Comparison of ENCODE assay signal across 12 cellular contexts in genomic region chr2:41967426-41968181, GRCh38.
DNase-seq lines count a peak whose midpoint lies in the region; ATAC-seq and TF ChIP-seq lines count a peak whose summit lies in the region.
"Had no signal": no experiment of that assay in that cellular context is flagged by ENCODE, and none has a peak within 500 bp of the region (broad histone marks: within the 10 kb centered on the region; RNA-seq: fewer than 3 reads in every experiment).

No MANE protein-coding gene starts in this region.

- no peaks in the 10 kb centered on the region for H3K9me3 ChIP-seq in ascending aorta
- no peaks in the 10 kb centered on the region for H3K9me3 ChIP-seq in aorta (ENCODE audit: control insufficient read depth, low read length)

- H3K4me1 Mint-ChIP-seq in activated naive CD4-positive, alpha-beta T cell treated with anti-CD3 and anti-CD28 coated beads for 36 hours (ENCODE audit: low read depth), result no peaks in the 10 kb centered on the region

- H3K4me3 ChIP-seq in ascending aorta (peak overlapping the region in 1 of 2 donors; percentile 33), aorta (ENCODE audit: low read length in 2 of 2) (no peak overlapping the region)

- WGBS in aorta, 2 donors, result 3 to 5% methylated on average over 14 of the region's 14 CpGs

- intact Hi-C loops in ascending aorta (cut with DNase I), result loop anchor here (2.0 to 5.0 kb wide), 3 partner anchors 21 to 95 kb away; no protein-coding TSS in a partner anchor
- intact Hi-C loops in left cardiac atrium (cut with DNase I), result loop anchor here in 1 of 2 donors (10.0 kb wide), 1 partner anchor 77 kb away; the partner anchor contains the start of gene PKDCC
- intact Hi-C loops in aorta (cut with DNase I), result loop anchor here (2.0 to 10.0 kb wide), 4 partner anchors 63 to 95 kb away; no protein-coding TSS in a partner anchor
- intact Hi-C loops in activated naive CD4-positive, alpha-beta T cell treated with anti-CD3 and anti-CD28 coated beads for 36 hours (cut with micrococcal nuclease), result no loop called here

- H3K27ac ChIP-seq in ascending aorta (peak overlapping the region; percentile 90 to 91), aorta (ENCODE audit: low read depth in 1 of 2, low read length in 2 of 2) (peak overlapping the region; percentile 88 to 93)

- no peak overlapping the region for H3K4me3 Mint-ChIP-seq in activated naive CD4-positive, alpha-beta T cell treated with anti-CD3 and anti-CD28 coated beads for 36 hours

- no peaks in the 10 kb centered on the region for H3K27me3 ChIP-seq in ascending aorta
- H3K27me3 ChIP-seq in aorta (ENCODE audit: control insufficient read depth in 1 of 2, insufficient read depth in 2 of 2, low read length in 1 of 2), result no peaks in the 10 kb centered on the region
- H3K27me3 ChIP-seq: brain microvascular endothelial cell had no signal

- ATAC-seq in left cardiac atrium, result peak; percentile 16 to 44
- ATAC-seq in aorta (ENCODE audit: low FRiP score), result peak; percentile 64
- ATAC-seq in HG02571 (IDR thresholded peaks at IDR 0.05; ENCODE audit: unreplicated experiment), result no peak
- ATAC-seq: HCT116 had no signal

- no peaks in the 10 kb centered on the region for H3K36me3 Mint-ChIP-seq in activated naive CD4-positive, alpha-beta T cell treated with anti-CD3 and anti-CD28 coated beads for 36 hours (ENCODE audit: low read depth)

- peaks cover 3% of the 10 kb centered on the region for H3K27me3 Mint-ChIP-seq in activated naive CD4-positive, alpha-beta T cell treated with anti-CD3 and anti-CD28 coated beads for 36 hours (ENCODE audit: low read depth)

- TF ChIP-seq CTCF in ascending aorta (IDR thresholded peaks at IDR 0.05), result no peak

- no peak overlapping the region for H3K27ac Mint-ChIP-seq in activated naive CD4-positive, alpha-beta T cell treated with anti-CD3 and anti-CD28 coated beads for 36 hours

- no peaks in the 10 kb centered on the region for H3K9me3 Mint-ChIP-seq in activated naive CD4-positive, alpha-beta T cell treated with anti-CD3 and anti-CD28 coated beads for 36 hours

- CTCF ChIA-PET in activated naive CD4-positive, alpha-beta T cell treated with anti-CD3 and anti-CD28 coated beads for 36 hours (lab: Charles Lee), result no interaction called here

- peak in 1 of 2 donors; percentile 73 for DNase-seq in ascending aorta (ENCODE audit: low spot score in 2 of 2)
- peak; percentile 62 for DNase-seq in left cardiac atrium
- DNase-seq in pons (ENCODE audit: low spot score), result peak; percentile 39
- peak; percentile 82 to 84 for DNase-seq in aorta
- DNase-seq in activated naive CD4-positive, alpha-beta T cell treated with anti-CD3 and anti-CD28 coated beads for 36 hours, result no peak
- no peak for DNase-seq in OCI-M2 (lab: John Stamatoyannopoulos, UW; ENCODE audit: unreplicated experiment)
- DNase-seq: brain microvascular endothelial cell; glutamatergic neuron; stimulated activated CD4-positive, alpha-beta T cell treated with anti-CD3 and anti-CD28 coated beads, Interleukin-4, amount 100 ng/mL, for 4 hours; T-helper 1 cell had no signal

- peaks cover 22 to 55% of the 10 kb centered on the region in 2 donors for H3K4me1 ChIP-seq in ascending aorta
- H3K4me1 ChIP-seq in aorta (ENCODE audit: control insufficient read depth in 1 of 2, insufficient read depth in 2 of 2, low read length in 2 of 2), result peaks cover 13 to 16% of the 10 kb centered on the region in 2 donors

- H3K36me3 ChIP-seq in ascending aorta (no peaks in the 10 kb centered on the region), aorta (ENCODE audit: control insufficient read depth in 1 of 2, insufficient read depth in 2 of 2, low read length in 1 of 2) (no peaks in the 10 kb centered on the region)
- H3K36me3 ChIP-seq: brain microvascular endothelial cell had no signal

Comparison
In these comparisons a context has a peak if more than half of its experiments do, and no peak if none do; other contexts are left out.
1. DNase-seq: peak in left cardiac atrium (single experiment), pons (single experiment) and aorta (2 of 2); none in activated naive CD4-positive, alpha-beta T cell treated with anti-CD3 and anti-CD28 coated beads for 36 hours (single experiment) and OCI-M2 (single experiment).